In the genomic region with DNA sequence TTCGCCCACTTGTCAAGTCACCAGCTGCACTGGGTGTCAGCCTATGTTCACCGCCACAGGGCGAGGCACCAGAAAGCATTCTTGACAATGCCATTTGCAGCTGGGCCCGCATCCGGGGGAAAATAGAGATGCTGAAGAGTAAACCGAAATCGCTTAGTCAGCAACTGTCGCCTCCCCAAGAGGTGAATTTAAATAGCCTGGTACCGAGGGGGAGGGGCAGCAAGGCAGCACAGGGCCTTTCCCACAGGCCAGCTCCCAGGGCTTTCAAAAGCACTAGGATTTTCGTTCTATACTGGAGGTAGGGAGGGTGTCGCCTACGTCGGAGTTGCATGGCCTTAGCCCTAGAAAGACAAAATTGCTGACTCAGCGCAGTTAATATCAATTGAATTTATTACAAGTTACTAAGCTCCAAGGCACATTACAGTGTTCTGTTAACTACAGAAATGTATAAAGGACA, we compare ENCODE assay signal across 8 cellular contexts. TPM values are rescaled to one million over a fixed set of nuclear protein-coding genes. Genes with fewer than 3 reads are reported as not detected.
DNase-seq lines count a peak whose midpoint lies in the region; ATAC-seq and TF ChIP-seq lines count a peak whose summit lies in the region.

No MANE protein-coding gene starts in this region.

- CTCF ChIA-PET in CD8-positive, alpha-beta T cell (lab: Charles Lee) = interaction anchor here (0.7 to 4.8 kb wide), 10 partner anchors 8 to 151 kb away, joined by 3 to 21 read pairs (median 5); no protein-coding TSS in a partner anchor

- no peak overlapping the region for H3K27ac Mint-ChIP-seq in CD8-positive, alpha-beta T cell
- peak overlapping the region; percentile 75 for H3K27ac Mint-ChIP-seq in activated T-helper 1 cell treated with anti-CD3 and anti-CD28 coated beads, Interleukin-12 subunit alpha, Interleukin-12 subunit beta, Interleukin-2, Interleukin-4 antibody, amounts not matched to agents 30 ng/mL and 10 ng/mL and 1 ng/mL, durations not matched to agents 14 hours and 24 hours and 36 hours
- H3K27ac Mint-ChIP-seq in progenitor cell of endocrine pancreas = peak overlapping the region; percentile 97

- POLR2A ChIA-PET in CD8-positive, alpha-beta T cell (lab: Charles Lee) = interaction anchor here (1.0 to 6.4 kb wide), 3 partner anchors 62 to 71 kb away, joined by 3 to 62 read pairs (median 4); no protein-coding TSS in a partner anchor

- no peak overlapping the region for H3K4me3 ChIP-seq in CD8-positive, alpha-beta T cell (ENCODE audit: low read depth, low read length)

- peak; percentile 14 to 66 (median 42) for DNase-seq in CD8-positive, alpha-beta T cell
- DNase-seq in NCI-H2196 treated with DMSO at 0.1 percent for 48 hours (lab: John Stamatoyannopoulos, UW; ENCODE audit: unreplicated experiment) = peak; percentile 32
- DNase-seq in activated T-helper 1 cell treated with anti-CD3 and anti-CD28 coated beads, Interleukin-12 subunit alpha, Interleukin-12 subunit beta, Interleukin-2, Interleukin-4 antibody, amounts not matched to agents 30 ng/mL and 10 ng/mL and 1 ng/mL, durations not matched to agents 14 hours and 24 hours and 36 hours (ENCODE audit: low spot score) = peak; percentile 74
- no peak for DNase-seq in foreskin keratinocyte
- no peak for DNase-seq in progenitor cell of endocrine pancreas (ENCODE audit: low spot score, unreplicated experiment)
- DNase-seq in occipital lobe (lab: John Stamatoyannopoulos, UW) = no peak
- DNase-seq in KBM-7 = no peak
- DNase-seq in NCI-H1048 (lab: John Stamatoyannopoulos, UW) = no peak

- H3K4me1 ChIP-seq in CD8-positive, alpha-beta T cell (ENCODE audit: insufficient read depth, low read length) = peaks cover 42% of the 10 kb centered on the region
- H3K4me1 ChIP-seq in foreskin keratinocyte = peaks cover 30% of the 10 kb centered on the region

- H3K36me3 ChIP-seq in CD8-positive, alpha-beta T cell (ENCODE audit: insufficient read depth, low read length) = no peaks in the 10 kb centered on the region

- H3K9me3 Mint-ChIP-seq in CD8-positive, alpha-beta T cell = no peaks in the 10 kb centered on the region
- H3K9me3 Mint-ChIP-seq in activated T-helper 1 cell treated with anti-CD3 and anti-CD28 coated beads, Interleukin-12 subunit alpha, Interleukin-12 subunit beta, Interleukin-2, Interleukin-4 antibody, amounts not matched to agents 30 ng/mL and 10 ng/mL and 1 ng/mL, durations not matched to agents 14 hours and 24 hours and 36 hours = no peaks in the 10 kb centered on the region
- no peaks in the 10 kb centered on the region for H3K9me3 Mint-ChIP-seq in progenitor cell of endocrine pancreas (ENCODE audit: low read depth)

- H3K27me3 Mint-ChIP-seq in CD8-positive, alpha-beta T cell (ENCODE audit: low read depth) = no peaks in the 10 kb centered on the region
- no peaks in the 10 kb centered on the region for H3K27me3 Mint-ChIP-seq in activated T-helper 1 cell treated with anti-CD3 and anti-CD28 coated beads, Interleukin-12 subunit alpha, Interleukin-12 subunit beta, Interleukin-2, Interleukin-4 antibody, amounts not matched to agents 30 ng/mL and 10 ng/mL and 1 ng/mL, durations not matched to agents 14 hours and 24 hours and 36 hours (ENCODE audit: insufficient read depth)
- no peaks in the 10 kb centered on the region for H3K27me3 Mint-ChIP-seq in progenitor cell of endocrine pancreas

- intact Hi-C loops in CD8-positive, alpha-beta T cell (cut with DNase I, micrococcal nuclease) = no loop called here
- intact Hi-C loops in activated T-helper 1 cell treated with anti-CD3 and anti-CD28 coated beads, Interleukin-12 subunit alpha, Interleukin-12 subunit beta, Interleukin-2, Interleukin-4 antibody, amounts not matched to agents 30 ng/mL and 10 ng/mL and 1 ng/mL, durations not matched to agents 14 hours and 24 hours and 36 hours (cut with micrococcal nuclease) = loop anchor here (1.0 kb wide), 4 partner anchors 46 to 111 kb away; no protein-coding TSS in a partner anchor

- H3K9me3 ChIP-seq in CD8-positive, alpha-beta T cell (ENCODE audit: low read length) = no peaks in the 10 kb centered on the region

- peak overlapping the region; percentile 61 for H3K4me3 Mint-ChIP-seq in CD8-positive, alpha-beta T cell
- peak overlapping the region; percentile 76 for H3K4me3 Mint-ChIP-seq in activated T-helper 1 cell treated with anti-CD3 and anti-CD28 coated beads, Interleukin-12 subunit alpha, Interleukin-12 subunit beta, Interleukin-2, Interleukin-4 antibody, amounts not matched to agents 30 ng/mL and 10 ng/mL and 1 ng/mL, durations not matched to agents 14 hours and 24 hours and 36 hours
- H3K4me3 Mint-ChIP-seq in progenitor cell of endocrine pancreas (ENCODE audit: low read depth) = peak overlapping the region; percentile 80

- in situ Hi-C loops in KBM-7 (cut with MboI; ENCODE audit: low pct_unique_long_range_greater_than_20kb, low sequenced_read_pairs) = no loop called here

- peaks cover 34% of the 10 kb centered on the region for H3K36me3 Mint-ChIP-seq in CD8-positive, alpha-beta T cell
- peaks cover 9% of the 10 kb centered on the region for H3K36me3 Mint-ChIP-seq in activated T-helper 1 cell treated with anti-CD3 and anti-CD28 coated beads, Interleukin-12 subunit alpha, Interleukin-12 subunit beta, Interleukin-2, Interleukin-4 antibody, amounts not matched to agents 30 ng/mL and 10 ng/mL and 1 ng/mL, durations not matched to agents 14 hours and 24 hours and 36 hours (ENCODE audit: low read depth)
- H3K36me3 Mint-ChIP-seq in progenitor cell of endocrine pancreas (ENCODE audit: insufficient read depth) = peaks cover 3% of the 10 kb centered on the region

- H3K4me1 Mint-ChIP-seq in CD8-positive, alpha-beta T cell (ENCODE audit: low read depth) = peaks cover 44% of the 10 kb centered on the region
- peaks cover 48% of the 10 kb centered on the region for H3K4me1 Mint-ChIP-seq in activated T-helper 1 cell treated with anti-CD3 and anti-CD28 coated beads, Interleukin-12 subunit alpha, Interleukin-12 subunit beta, Interleukin-2, Interleukin-4 antibody, amounts not matched to agents 30 ng/mL and 10 ng/mL and 1 ng/mL, durations not matched to agents 14 hours and 24 hours and 36 hours (ENCODE audit: low read depth)
- H3K4me1 Mint-ChIP-seq in progenitor cell of endocrine pancreas (ENCODE audit: low read depth) = peaks cover 34% of the 10 kb centered on the region

- no peak overlapping the region for H3K27ac ChIP-seq in CD8-positive, alpha-beta T cell (ENCODE audit: low read depth, low read length)
- H3K27ac ChIP-seq in foreskin keratinocyte = peak overlapping the region; percentile 64

- ATAC-seq in CD8-positive, alpha-beta T cell = no peak
- ATAC-seq in foreskin keratinocyte = no peak

- H3K27me3 ChIP-seq in CD8-positive, alpha-beta T cell (ENCODE audit: insufficient read depth, low read length) = no peaks in the 10 kb centered on the region
- H3K27me3 ChIP-seq in foreskin keratinocyte = no peaks in the 10 kb centered on the region

- TF ChIP-seq CTCF in CD8-positive, alpha-beta T cell (IDR thresholded peaks at IDR 0.05) = no peak
- no peak for TF ChIP-seq CTCF in foreskin keratinocyte (conservative IDR thresholded peaks at IDR 0.05)
- no peak for TF ChIP-seq CTCF in progenitor cell of endocrine pancreas (IDR thresholded peaks at IDR 0.05; ENCODE audit: unreplicated experiment)

RNA-seq across cellular contexts. Expression of a gene that starts 4.3 kb away (rescaled TPM):
- 10 to 100 TPM; 53.7 to 53.9 TPM for total RNA-seq in CD8-positive, alpha-beta T cell
- total RNA-seq in activated T-helper 1 cell treated with anti-CD3 and anti-CD28 coated beads, Interleukin-12 subunit alpha, Interleukin-12 subunit beta, Interleukin-2, Interleukin-4 antibody, amounts not matched to agents 30 ng/mL and 10 ng/mL and 1 ng/mL, durations not matched to agents 14 hours and 24 hours and 36 hours = 24.9 and 26.5 TPM in 2 replicates
- 20.2 and 20.7 TPM in 2 replicates for total RNA-seq in foreskin keratinocyte
- polyA plus RNA-seq in foreskin keratinocyte = 8.0 and 8.7 TPM in 2 replicates
- 51.1 and 56.2 TPM in 2 replicates for total RNA-seq in progenitor cell of endocrine pancreas
- total RNA-seq in occipital lobe = 72.7 TPM

Comparison
In these comparisons a context has a peak if more than half of its experiments do, and no peak if none do; other contexts are left out.
1. DNase-seq: peak in CD8-positive, alpha-beta T cell (7 of 7), NCI-H2196 treated with DMSO at 0.1 percent for 48 hours (single experiment) and activated T-helper 1 cell treated with anti-CD3 and anti-CD28 coated beads, Interleukin-12 subunit alpha, Interleukin-12 subunit beta, Interleukin-2, Interleukin-4 antibody, amounts not matched to agents 30 ng/mL and 10 ng/mL and 1 ng/mL, durations not matched to agents 14 hours and 24 hours and 36 hours (single experiment); none in foreskin keratinocyte (0 of 2), progenitor cell of endocrine pancreas (single experiment), occipital lobe (single experiment), KBM-7 (single experiment) and NCI-H1048 (single experiment).
2. Peak in every context shown above with its lines, with median percentiles within 50 percentile points of each other: H3K4me3 Mint-ChIP-seq.